9 cellular contexts compared by ENCODE assay signal in genomic region chr11:107563702-107564101, GRCh38. TPM values are rescaled to one million over a fixed set of nuclear protein-coding genes. Genes with fewer than 3 reads are reported as not detected.
DNase-seq lines count a peak whose midpoint lies in the region; ATAC-seq, FAIRE-seq and TF ChIP-seq lines count a peak whose summit lies in the region.
"Had no signal": no experiment of that assay in that cellular context is flagged by ENCODE, and none has a peak within 500 bp of the region (broad histone marks: within the 10 kb centered on the region; RNA-seq: fewer than 3 reads in every experiment).

No MANE protein-coding gene starts in this region.

- H3F3A ChIP-seq in neural cell (ENCODE audit: insufficient read depth, low read length, poor library complexity, severe bottlenecking): no peaks in the 10 kb centered on the region

- no peaks in the 10 kb centered on the region for H3K79me2 ChIP-seq in neural cell (replicated peaks; ENCODE audit: insufficient read depth, low read length)

- TF ChIP-seq EP300 in neural cell (conservative IDR thresholded peaks at IDR 0.05; ENCODE audit: poor library complexity, severe bottlenecking): no peak

- TF ChIP-seq RAD21 in neural cell (conservative IDR thresholded peaks at IDR 0.05): peak; percentile 84

- peak; percentile 26 for ATAC-seq in HG03039 (IDR thresholded peaks at IDR 0.05; ENCODE audit: unreplicated experiment)
- peak; percentile 25 for ATAC-seq in esophagus mucosa

- peak; percentile 60 for DNase-seq in AG20443 (ENCODE audit: low spot score)
- no peak for DNase-seq in GM12891 (ENCODE audit: insufficient read length, low spot score)
- peak; percentile 40 for DNase-seq in NCI-H226
- peak; percentile 27 for DNase-seq in activated CD4-positive, alpha-beta T cell treated with anti-CD3 and anti-CD28 coated beads for 48 hours
- DNase-seq in NCI-H1930 (lab: John Stamatoyannopoulos, UW): no peak

- no peaks in the 10 kb centered on the region for H3K27me3 ChIP-seq in neural cell (ENCODE audit: insufficient read depth, low read depth, low read length)
- H3K27me3 ChIP-seq: SJSA1 had no signal

- TF ChIP-seq CTCF in neural cell (IDR thresholded peaks at IDR 0.05; ENCODE audit: poor library complexity, severe bottlenecking): peak; percentile 85

- H2AFZ ChIP-seq in neural cell (ENCODE audit: low read depth, low read length): no peak overlapping the region

- no peak for TF ChIP-seq POLR2A in GM12891 (IDR thresholded peaks at IDR 0.05; ENCODE audit: low read depth, low read length)

- FAIRE-seq in GM12891 (lab: Jason Lieb, UNC): peak; percentile 92

- H3K36me3 ChIP-seq in neural cell (ENCODE audit: insufficient read depth, low read length): no peaks in the 10 kb centered on the region
- H3K36me3 ChIP-seq: SJSA1 had no signal

- H3K9me3 ChIP-seq in neural cell (ENCODE audit: low read length): no peaks in the 10 kb centered on the region
- H3K9me3 ChIP-seq: SJSA1 had no signal

- peak overlapping the region; percentile 87 for H3K4me3 ChIP-seq in neural cell (ENCODE audit: low read length)
- H3K4me3 ChIP-seq: SJSA1 had no signal

- peak overlapping the region; percentile 9 for H3K9ac ChIP-seq in neural cell (ENCODE audit: low read length)

- H3K27ac ChIP-seq in neural cell (ENCODE audit: low read length): no peak overlapping the region

- no peaks in the 10 kb centered on the region for H4K20me1 ChIP-seq in neural cell (ENCODE audit: insufficient read depth)

- H3K4me2 ChIP-seq in neural cell (ENCODE audit: low read length): peak overlapping the region; percentile 21

- no peaks in the 10 kb centered on the region for H3K9me2 ChIP-seq in neural cell (ENCODE audit: insufficient read depth, low read length)

TF ChIP-seq in GM12891, 5 proteins besides CTCF, POLR2A, EP300 and RAD21:
- TF ChIP-seq PAX5 (IDR thresholded peaks at IDR 0.05; ENCODE audit: insufficient read depth, low read length, severe bottlenecking): no peak
- no peak for TF ChIP-seq SPI1 (IDR thresholded peaks at IDR 0.05; ENCODE audit: low read depth, low read length)
- no peak for TF ChIP-seq TAF1 (IDR thresholded peaks at IDR 0.05; ENCODE audit: low read depth, low read length)
- TF ChIP-seq POU2F2 (IDR thresholded peaks at IDR 0.05; ENCODE audit: low read depth, low read length): no peak
- TF ChIP-seq POLR2AphosphoS5 (IDR thresholded peaks at IDR 0.05; ENCODE audit: low read depth, low read length): no peak
TF ChIP-seq in GM12891: peak in this region for 0.

TF ChIP-seq in neural cell, 6 proteins besides CTCF, POLR2A, EP300 and RAD21:
- TF ChIP-seq SMC3 (conservative IDR thresholded peaks at IDR 0.05; ENCODE audit: poor library complexity) (peak; percentile 85), MXI1 (conservative IDR thresholded peaks at IDR 0.05; ENCODE audit: poor library complexity, severe bottlenecking) (peak; percentile 50), POLR2AphosphoS5 (IDR thresholded peaks at IDR 0.05) (no peak)
TF ChIP-seq in neural cell: peak in this region for 2.

RNA-seq across cellular contexts. Expression of gene ALKBH8, which starts 1.8 kb away (rescaled TPM):
- 3.8 TPM for polyA plus RNA-seq in GM12891 (2012; ENCODE audit: low read depth, missing spikeins)
- total RNA-seq in esophagus mucosa: 4.2 TPM
- polyA plus RNA-seq in neural cell: 7.6 and 10.0 TPM in 2 replicates
- polyA minus RNA-seq in neural cell: 11.9 and 15.0 TPM in 2 replicates

RNA-seq across cellular contexts. Expression of gene ELMOD1, which starts 27.2 kb away (rescaled TPM):
- polyA plus RNA-seq in GM12891 (2012; ENCODE audit: low read depth, missing spikeins): not detected
- total RNA-seq in esophagus mucosa: not detected
- 11.9 and 12.5 TPM in 2 replicates for polyA plus RNA-seq in neural cell
- 13.3 and 13.4 TPM in 2 replicates for polyA minus RNA-seq in neural cell

Comparison
In these comparisons a context has a peak if more than half of its experiments do, and no peak if none do; other contexts are left out.
1. DNase-seq: peak in AG20443 (single experiment), NCI-H226 (single experiment) and activated CD4-positive, alpha-beta T cell treated with anti-CD3 and anti-CD28 coated beads for 48 hours (single experiment); none in GM12891 (single experiment) and NCI-H1930 (0 of 2).